8 cellular contexts compared by ENCODE assay signal in genomic region chr5:141223112-141223783, GRCh38. TPM values are rescaled to one million over a fixed set of nuclear protein-coding genes. Genes with fewer than 3 reads are reported as not detected.
DNase-seq lines count a peak whose midpoint lies in the region; ATAC-seq and TF ChIP-seq lines count a peak whose summit lies in the region.

TSS of gene PCDHB14 (plus strand) at chr5:141223343. CDS start at chr5:141223506, 163 bp downstream.

- H3K4me1 ChIP-seq in HAP-1 (no peaks in the 10 kb centered on the region), OCI-LY1 (ENCODE audit: insufficient read depth, low read length, severe bottlenecking) (peaks cover 10% of the 10 kb centered on the region), esophagus muscularis mucosa (no peaks in the 10 kb centered on the region), psoas muscle (no peaks in the 10 kb centered on the region)

- DNase-seq in Ammon's horn (ENCODE audit: low spot score): peak; percentile 28
- peak; percentile 26 to 30 for DNase-seq in HAP-1 (ENCODE audit: low spot score in 2 of 2)
- DNase-seq in esophagus muscularis mucosa (ENCODE audit: extremely low spot score): no peak
- DNase-seq in psoas muscle: no peak
- no peak for DNase-seq in NCI-H510A (lab: John Stamatoyannopoulos, UW)

- H3K36me3 ChIP-seq in HAP-1 (replicated peaks) (no peaks in the 10 kb centered on the region), OCI-LY1 (ENCODE audit: insufficient read depth, low read length) (no peaks in the 10 kb centered on the region), esophagus muscularis mucosa (peaks cover 0 to 7% (median 2%) of the 10 kb centered on the region in 4 donors), psoas muscle (ENCODE audit: insufficient read depth in 1 of 2, low read depth in 1 of 2) (no peaks in the 10 kb centered on the region)

- peak; percentile 60 for TF ChIP-seq CTCF in OCI-LY1 (IDR thresholded peaks at IDR 0.05; ENCODE audit: low read length)
- peak in 1 of 3 experiments; percentile 16 for TF ChIP-seq CTCF in esophagus muscularis mucosa (IDR thresholded peaks at IDR 0.05)
- peak; percentile 22 for TF ChIP-seq CTCF in psoas muscle (IDR thresholded peaks at IDR 0.05)

- H3F3A ChIP-seq in OCI-LY1 (ENCODE audit: insufficient read depth, low read length): no peaks in the 10 kb centered on the region

- H3K9ac ChIP-seq in OCI-LY1 (ENCODE audit: low read length): peak within 1 kb of the TSS; percentile 57

- no peak for TF ChIP-seq EP300 in esophagus muscularis mucosa (IDR thresholded peaks at IDR 0.05)

- in situ Hi-C loops in HAP-1 (cut with MboI; ENCODE audit: low sequenced_read_pairs): loop anchor here (25.0 kb wide), 1 partner anchor 339 kb away; no protein-coding TSS in a partner anchor

- intact Hi-C loops in esophagus muscularis mucosa (cut with DNase I) (no loop called here), psoas muscle (cut with DNase I) (no loop called here)

- H3K27me3 ChIP-seq in HAP-1 (ENCODE audit: low read depth) (no peaks in the 10 kb centered on the region; the same call in 1 of the 2 replicates), OCI-LY1 (ENCODE audit: insufficient read depth, low read length) (no peaks in the 10 kb centered on the region), esophagus muscularis mucosa (no peaks in the 10 kb centered on the region), psoas muscle (ENCODE audit: insufficient read depth in 3 of 3, low read length in 2 of 3) (peaks cover 0 to 24% (median 4%) of the 10 kb centered on the region in 3 donors)

- WGBS in esophagus muscularis mucosa: 29% methylated on average over 15 of the region's 15 CpGs
- WGBS in psoas muscle, 3 donors: 20 to 30% (median 20%) methylated on average over 15 of the region's 15 CpGs

- H3K4me3 ChIP-seq in HAP-1: no peak within 1 kb of the TSS
- peak within 1 kb of the TSS; percentile 58 for H3K4me3 ChIP-seq in OCI-LY1 (ENCODE audit: low read depth, low read length, poor library complexity, severe bottlenecking)
- peak within 1 kb of the TSS; percentile 27 to 44 (median 37) for H3K4me3 ChIP-seq in esophagus muscularis mucosa
- peak within 1 kb of the TSS; percentile 37 for H3K4me3 ChIP-seq in psoas muscle

- H3K4me2 ChIP-seq in OCI-LY1 (ENCODE audit: low read length): peak within 1 kb of the TSS; percentile 73

- peak within 1 kb of the TSS; percentile 93 for H2AFZ ChIP-seq in OCI-LY1 (ENCODE audit: low read length)

- no peak within 1 kb of the TSS for H3K27ac ChIP-seq in OCI-LY1 (ENCODE audit: low read depth, low read length, poor library complexity, severe bottlenecking)
- peak within 1 kb of the TSS in 1 of 4 donors; percentile 20 for H3K27ac ChIP-seq in esophagus muscularis mucosa (replicated peaks in 1 of 4)
- no peak within 1 kb of the TSS for H3K27ac ChIP-seq in psoas muscle

- H3K9me3 ChIP-seq in HAP-1 (no peaks in the 10 kb centered on the region), OCI-LY1 (ENCODE audit: low read length) (no peaks in the 10 kb centered on the region), esophagus muscularis mucosa (peaks cover 0 to 96% (median 95%) of the 10 kb centered on the region in 4 donors), psoas muscle (peaks cover 32% of the 10 kb centered on the region)

- no peak for ATAC-seq in psoas muscle
- no peak for ATAC-seq in GM21825 (IDR thresholded peaks at IDR 0.05; ENCODE audit: unreplicated experiment)
- no peak for ATAC-seq in HG02798 (IDR thresholded peaks at IDR 0.05; ENCODE audit: poor library complexity, unreplicated experiment)

- H3K79me2 ChIP-seq in OCI-LY1 (ENCODE audit: insufficient read depth, low read length): no peaks in the 10 kb centered on the region

- TF ChIP-seq POLR2A in esophagus muscularis mucosa (IDR thresholded peaks at IDR 0.05; ENCODE audit: low read depth): no peak

- no peaks in the 10 kb centered on the region for H3K9me2 ChIP-seq in OCI-LY1 (ENCODE audit: low read depth, low read length)

- no peaks in the 10 kb centered on the region for H4K20me1 ChIP-seq in OCI-LY1 (ENCODE audit: insufficient read depth, low read length)

RNA-seq across cellular contexts. Expression of gene PCDHB14, which starts in this region (rescaled TPM):
- 1 to 10 TPM; 6.8 to 9.9 (median 8.3) TPM for total RNA-seq in esophagus muscularis mucosa
- total RNA-seq in psoas muscle: under 1 TPM; 0.48 to 0.75 (median 0.50) TPM
- polyA plus RNA-seq in psoas muscle: under 1 TPM; 0.20 to 0.51 (median 0.32) TPM

Comparison
In these comparisons a context has a peak if more than half of its experiments do, and no peak if none do; other contexts are left out.
1. RNA of gene PCDHB14 (total RNA-seq): 6.8 to 9.9 TPM in esophagus muscularis mucosa; 0.48 to 0.75 TPM in psoas muscle; every median in the first group is over 4 times any median in the second.
2. DNase-seq: peak in Ammon's horn (single experiment) and HAP-1 (2 of 2); none in esophagus muscularis mucosa (single experiment), psoas muscle (0 of 2) and NCI-H510A (single experiment).